ENCODE assay signal across 32 cellular contexts in the genomic region with DNA sequence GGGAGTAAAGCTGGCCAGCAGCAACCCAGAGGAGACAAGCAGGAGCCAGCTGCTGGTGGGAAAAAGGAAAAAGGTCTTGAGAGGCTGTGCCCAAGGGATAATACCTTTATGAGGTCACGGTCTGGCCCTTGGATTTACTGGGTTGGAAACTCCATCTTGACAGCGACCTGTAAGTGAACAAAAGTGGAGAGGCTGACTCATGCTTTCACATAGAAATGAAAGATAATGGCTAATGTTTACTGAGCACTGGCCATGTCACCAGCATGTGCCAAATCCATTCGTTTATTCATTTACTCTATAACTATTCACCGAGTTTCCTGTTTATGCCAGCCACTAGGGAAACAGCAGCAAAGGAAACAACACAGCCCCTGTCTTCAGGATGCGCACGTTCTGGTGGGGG. TPM values are rescaled to one million over a fixed set of nuclear protein-coding genes. Genes with fewer than 3 reads are reported as not detected.
A peak's percentile ranks its signal among the peaks of the same experiment; 100 is the strongest.
DNase-seq lines count a peak whose midpoint lies in the region; ATAC-seq, FAIRE-seq and TF ChIP-seq lines count a peak whose summit lies in the region.
"Had no signal": no experiment of that assay in that cellular context is flagged by ENCODE, and none has a peak within 500 bp of the region (broad histone marks: within the 10 kb centered on the region; RNA-seq: fewer than 3 reads in every experiment).

No MANE protein-coding gene starts in this region.

- H3K4me3 ChIP-seq in hepatocyte (no peak overlapping the region), foreskin fibroblast (ENCODE audit: low read depth in 1 of 2, low read length in 2 of 2) (no peak overlapping the region)
- H3K4me3 ChIP-seq: BLaER1 treated with 17β-estradiol and CSF1 and Interleukin-3, amounts not matched to agents 10 nM and 100 nM; uterus had no signal

- TF ChIP-seq CTCF in hepatocyte (IDR thresholded peaks at IDR 0.05; ENCODE audit: poor library complexity) (no peak), foreskin fibroblast (IDR thresholded peaks at IDR 0.05; ENCODE audit: low read depth, low read length) (no peak), HFFc6 (IDR thresholded peaks at IDR 0.05) (no peak)

- peaks cover 20% of the 10 kb centered on the region for H3K4me1 Mint-ChIP-seq in HFFc6 (ENCODE audit: low read depth)

- FAIRE-seq in RCC 7860 (lab: Jason Lieb, UNC), result peak; percentile 26

- no peaks in the 10 kb centered on the region for H3K9me2 ChIP-seq in hepatocyte (replicated peaks; ENCODE audit: insufficient read depth)

- peaks cover 7% of the 10 kb centered on the region for H3K4me1 ChIP-seq in hepatocyte (ENCODE audit: insufficient read depth)
- H3K4me1 ChIP-seq: parathyroid adenoma had no signal

- no peak for ATAC-seq in activated naive CD4-positive, alpha-beta T cell treated with anti-CD3 and anti-CD28 coated beads, Interleukin-2, amount 50 U/mL, for 72 hours
- ATAC-seq: esophagus mucosa; natural killer cell treated with Interleukin-12 subunit alpha and Interleukin-12 subunit beta and Interleukin-15 and Interleukin-18, amount 100 ng/mL, for 72 hours; Panc1; right cardiac atrium; stimulated activated naive B cell treated with anti-CD40 and anti-IgM and Interleukin-4, amounts not matched to agents 10 μg/mL and 1 μg/mL and 100 μg/mL, for 72 hours; T-cell had no signal

- peaks cover 32% of the 10 kb centered on the region for H3K79me2 ChIP-seq in hepatocyte

- H3K36me3 Mint-ChIP-seq in activated naive CD4-positive, alpha-beta T cell treated with anti-CD3 and anti-CD28 coated beads, Interleukin-2, amount 50 U/mL, for 72 hours, result peaks cover 14 to 15% of the 10 kb centered on the region in 2 donors
- H3K36me3 Mint-ChIP-seq in HFFc6 (ENCODE audit: low read depth), result peaks cover 26% of the 10 kb centered on the region

- H2AFZ ChIP-seq in hepatocyte, result no peak overlapping the region
- H2AFZ ChIP-seq: parathyroid adenoma had no signal

- no peak overlapping the region for H3K4me2 ChIP-seq in hepatocyte
- H3K4me2 ChIP-seq: BLaER1 treated with 17β-estradiol and CSF1 and Interleukin-3, amounts not matched to agents 10 nM and 100 nM had no signal

- WGBS in hepatocyte (ENCODE audit: low lambda C conversion rate, missing lambda C conversion rate), result 90% methylated on average over 6 of the region's 6 CpGs

- peak overlapping the region; percentile 29 to 71 for H3K27ac Mint-ChIP-seq in activated naive CD4-positive, alpha-beta T cell treated with anti-CD3 and anti-CD28 coated beads, Interleukin-2, amount 50 U/mL, for 72 hours
- no peak overlapping the region; the same call in 1 of the 2 replicates for H3K27ac Mint-ChIP-seq in HFFc6
- H3K27ac Mint-ChIP-seq: activated T-helper 1 cell treated with anti-CD3 and anti-CD28 coated beads, Interleukin-12 subunit alpha, Interleukin-12 subunit beta, Interleukin-2, Interleukin-4 antibody, amounts not matched to agents 30 ng/mL and 10 ng/mL and 1 ng/mL, durations not matched to agents 14 hours and 24 hours and 36 hours; natural killer cell treated with Interleukin-12 subunit alpha and Interleukin-12 subunit beta and Interleukin-15 and Interleukin-18, amount 100 ng/mL, for 72 hours; T-cell had no signal

- peaks cover 5% of the 10 kb centered on the region; the same call in 1 of the 2 replicates for H3K27me3 Mint-ChIP-seq in HFFc6 (ENCODE audit: insufficient read depth)
- H3K27me3 Mint-ChIP-seq: natural killer cell treated with Interleukin-12 subunit alpha and Interleukin-12 subunit beta and Interleukin-15 and Interleukin-18, amount 100 ng/mL, for 72 hours; stimulated activated naive B cell treated with anti-CD40 and anti-IgM and Interleukin-4, amounts not matched to agents 10 μg/mL and 1 μg/mL and 100 μg/mL, for 72 hours; T-cell had no signal

- H3K27ac ChIP-seq in hepatocyte, result peak overlapping the region; percentile 60
- H3K27ac ChIP-seq: BLaER1 treated with 17β-estradiol and CSF1 and Interleukin-3, amounts not matched to agents 10 nM and 100 nM; brain microvascular endothelial cell; parathyroid adenoma; uterus had no signal

- no peak for DNase-seq in activated naive CD4-positive, alpha-beta T cell treated with anti-CD3 and anti-CD28 coated beads, Interleukin-2, amount 50 U/mL, for 72 hours (ENCODE audit: low spot score in 2 of 2)
- DNase-seq in activated naive CD4-positive, alpha-beta T cell (lab: John Stamatoyannopoulos, UW), result no peak
- peak; percentile 74 for DNase-seq in RCC 7860 (ENCODE audit: low spot score)
- DNase-seq in hepatocyte (ENCODE audit: low spot score), result no peak
- DNase-seq in foreskin fibroblast, result no peak
- no peak for DNase-seq in NCI-H524 (lab: John Stamatoyannopoulos, UW)
- no peak for DNase-seq in D341Med (ENCODE audit: low spot score)
- DNase-seq in HFFc6, result no peak
- DNase-seq: activated CD4-positive, CD25-positive, alpha-beta regulatory T cell treated with anti-CD3 and anti-CD28 coated beads, Interleukin-2, amount 50 U/mL, for 72 hours; brain microvascular endothelial cell; Calu3; effector CD4-positive, alpha-beta T cell; foreskin melanocyte; H7; hypothalamus; Karpas-422; NCI-H1048; NCI-H187 treated with DMSO at 0.1 percent for 48 hours; NCI-H446; right cardiac atrium; SIG-M5; stimulated activated CD4-positive, alpha-beta T cell treated with anti-CD3 and anti-CD28 coated beads, Interleukin-4, amount 100 ng/mL, for 1 hour; stimulated activated naive B cell treated with anti-CD40 and anti-IgM and Interleukin-4, amounts not matched to agents 10 μg/mL and 1 μg/mL and 100 μg/mL, for 72 hours; T-cell; uterus had no signal

- H3K4me3 Mint-ChIP-seq in HFFc6, result no peak overlapping the region
- H3K4me3 Mint-ChIP-seq: activated T-helper 1 cell treated with anti-CD3 and anti-CD28 coated beads, Interleukin-12 subunit alpha, Interleukin-12 subunit beta, Interleukin-2, Interleukin-4 antibody, amounts not matched to agents 30 ng/mL and 10 ng/mL and 1 ng/mL, durations not matched to agents 14 hours and 24 hours and 36 hours; natural killer cell treated with Interleukin-12 subunit alpha and Interleukin-12 subunit beta and Interleukin-15 and Interleukin-18, amount 100 ng/mL, for 72 hours; stimulated activated naive B cell treated with anti-CD40 and anti-IgM and Interleukin-4, amounts not matched to agents 10 μg/mL and 1 μg/mL and 100 μg/mL, for 72 hours; T-cell had no signal

- H3K27me3 ChIP-seq in hepatocyte, result no peaks in the 10 kb centered on the region
- H3K27me3 ChIP-seq: BLaER1 treated with 17β-estradiol and CSF1 and Interleukin-3, amounts not matched to agents 10 nM and 100 nM; brain microvascular endothelial cell; uterus had no signal

- H4K20me1 ChIP-seq in hepatocyte (ENCODE audit: insufficient read depth, poor library complexity, severe bottlenecking), result no peaks in the 10 kb centered on the region

- no peaks in the 10 kb centered on the region for H3K36me3 ChIP-seq in hepatocyte (replicated peaks; ENCODE audit: insufficient read depth, low read depth)
- H3K36me3 ChIP-seq: uterus had no signal

- H3K9me3 Mint-ChIP-seq in activated naive CD4-positive, alpha-beta T cell treated with anti-CD3 and anti-CD28 coated beads, Interleukin-2, amount 50 U/mL, for 72 hours, result no peaks in the 10 kb centered on the region
- H3K9me3 Mint-ChIP-seq in HFFc6, result no peaks in the 10 kb centered on the region
- H3K9me3 Mint-ChIP-seq: natural killer cell treated with Interleukin-12 subunit alpha and Interleukin-12 subunit beta and Interleukin-15 and Interleukin-18, amount 100 ng/mL, for 72 hours; T-cell had no signal

- no peaks in the 10 kb centered on the region for H3K9me3 ChIP-seq in hepatocyte (ENCODE audit: low read depth)
- H3K9me3 ChIP-seq: BLaER1 treated with 17β-estradiol and CSF1 and Interleukin-3, amounts not matched to agents 10 nM and 100 nM; uterus had no signal

RNA-seq across cellular contexts. Expression of a gene that starts 4.7 kb away (rescaled TPM):
- 10 to 100 TPM; 54.0 to 60.0 TPM for total RNA-seq in activated naive CD4-positive, alpha-beta T cell treated with anti-CD3 and anti-CD28 coated beads, Interleukin-2, amount 50 U/mL, for 72 hours
- total RNA-seq in hepatocyte, result 36.7 and 39.7 TPM in 2 replicates
- 41.8 and 42.3 TPM in 2 replicates for polyA plus RNA-seq in hepatocyte
- 10 to 100 TPM; 30.2 to 33.9 (median 32.7) TPM for total RNA-seq in HFFc6 (2021; fragmentation: NEBNext Ultra II Directional; extraction: Animal tissue kit (Norgen Biotek cat#: 25700))

RNA-seq across cellular contexts. Expression of a gene that starts 5.3 kb away (rescaled TPM):
- total RNA-seq in activated naive CD4-positive, alpha-beta T cell treated with anti-CD3 and anti-CD28 coated beads, Interleukin-2, amount 50 U/mL, for 72 hours, result 10 to 100 TPM; 15.2 to 15.8 TPM
- 5.3 and 8.0 TPM in 2 replicates for total RNA-seq in hepatocyte
- 2.5 and 4.4 TPM in 2 replicates for polyA plus RNA-seq in hepatocyte
- total RNA-seq in HFFc6 (2021; fragmentation: NEBNext Ultra II Directional; extraction: Animal tissue kit (Norgen Biotek cat#: 25700)), result 1 to 10 TPM; 5.4 to 7.4 (median 6.6) TPM

RNA-seq across cellular contexts. Expression of a gene that starts 59.5 kb away (rescaled TPM):
- not detected for total RNA-seq in activated naive CD4-positive, alpha-beta T cell treated with anti-CD3 and anti-CD28 coated beads, Interleukin-2, amount 50 U/mL, for 72 hours
- total RNA-seq in hepatocyte, result 15.8 and 21.2 TPM in 2 replicates
- 3.9 and 6.0 TPM in 2 replicates for polyA plus RNA-seq in hepatocyte
- not detected for total RNA-seq in HFFc6 (2021; fragmentation: NEBNext Ultra II Directional; extraction: Animal tissue kit (Norgen Biotek cat#: 25700))
- total RNA-seq: activated T-helper 1 cell treated with anti-CD3 and anti-CD28 coated beads, Interleukin-12 subunit alpha, Interleukin-12 subunit beta, Interleukin-2, Interleukin-4 antibody, amounts not matched to agents 30 ng/mL and 10 ng/mL and 1 ng/mL, durations not matched to agents 14 hours and 24 hours and 36 hours; Calu3; esophagus mucosa; H7; natural killer cell treated with Interleukin-12 subunit alpha and Interleukin-12 subunit beta and Interleukin-15 and Interleukin-18, amount 100 ng/mL, for 72 hours had no signal
- polyA plus RNA-seq: AG04450 had no signal

Comparison
In these comparisons a context has a peak if more than half of its experiments do, and no peak if none do; other contexts are left out.
1. RNA of a gene that starts 59.5 kb away (total RNA-seq): 15.8 to 21.2 TPM in hepatocyte; not detected in activated naive CD4-positive, alpha-beta T cell treated with anti-CD3 and anti-CD28 coated beads, Interleukin-2, amount 50 U/mL, for 72 hours and not detected in HFFc6; every median in the first group is over 10 times any median in the second.